Comparison of ENCODE assay signal across 14 cellular contexts in the genomic region with DNA sequence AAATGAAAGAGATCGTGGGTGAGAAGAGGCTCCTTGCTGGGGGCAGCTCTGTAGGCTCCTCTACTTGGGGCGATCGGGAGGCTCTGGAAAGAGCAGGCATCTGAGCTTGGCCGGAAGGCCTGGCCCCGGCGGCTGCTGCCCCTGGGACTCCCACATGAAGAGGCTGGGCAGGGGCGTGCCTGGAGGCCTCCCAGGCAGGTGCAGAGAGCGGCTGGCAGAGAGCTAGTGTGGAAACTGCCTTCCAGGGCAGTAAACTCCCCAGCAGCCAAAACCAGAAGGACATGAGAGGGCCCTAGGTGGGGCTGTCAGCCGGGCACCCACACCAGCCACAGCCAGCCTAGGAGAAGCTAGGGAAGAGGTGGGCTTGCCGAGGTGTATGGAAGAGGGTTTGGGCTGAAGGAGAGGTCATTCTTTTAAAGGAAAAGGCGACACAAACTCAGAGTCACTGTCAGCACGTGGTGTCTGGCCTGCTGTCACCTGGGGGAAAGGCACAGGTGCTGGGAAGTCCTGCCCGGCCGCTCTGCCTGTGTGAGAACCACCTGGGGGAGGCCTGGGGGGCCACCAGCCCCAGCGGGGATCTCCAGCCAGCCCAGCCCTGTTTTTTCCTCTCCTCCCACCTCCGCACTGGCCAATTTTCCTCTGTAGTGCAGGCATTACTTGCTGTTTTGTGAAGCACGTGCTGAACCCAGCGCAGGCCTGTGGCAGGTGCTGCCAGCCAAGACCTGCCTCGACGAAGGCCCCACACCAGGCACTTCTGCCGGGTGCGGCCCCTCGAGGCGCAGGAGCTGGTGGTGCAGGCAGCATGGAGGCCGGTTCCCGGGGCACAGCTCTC. TPM values are rescaled to one million over a fixed set of nuclear protein-coding genes. Genes with fewer than 3 reads are reported as not detected.
DNase-seq lines count a peak whose midpoint lies in the region; ATAC-seq and TF ChIP-seq lines count a peak whose summit lies in the region.
"Had no signal": no experiment of that assay in that cellular context is flagged by ENCODE, and none has a peak within 500 bp of the region (broad histone marks: within the 10 kb centered on the region; RNA-seq: fewer than 3 reads in every experiment).

No MANE protein-coding gene starts in this region.

- peak overlapping the region; percentile 33 for H3K27ac ChIP-seq in WERI-Rb-1
- no peak overlapping the region for H3K27ac ChIP-seq in naive thymus-derived CD4-positive, alpha-beta T cell (ENCODE audit: low read depth, low read length)
- H3K27ac ChIP-seq: PC-9 had no signal

- H3K27me3 Mint-ChIP-seq in CD14-positive monocyte (ENCODE audit: low read depth in 3 of 3), result peaks cover 3 to 16% (median 4%) of the 10 kb centered on the region in 3 donors
- H3K27me3 Mint-ChIP-seq in naive thymus-derived CD4-positive, alpha-beta T cell, result no peaks in the 10 kb centered on the region

- H3K36me3 ChIP-seq in WERI-Rb-1, result no peaks in the 10 kb centered on the region
- H3K36me3 ChIP-seq in naive thymus-derived CD4-positive, alpha-beta T cell (ENCODE audit: control insufficient read depth in 2 of 3, insufficient read depth in 3 of 3, low read length in 3 of 3), result no peaks in the 10 kb centered on the region

- ATAC-seq in naive thymus-derived CD4-positive, alpha-beta T cell, result peak; percentile 6

- peaks cover 0 to 5% of the 10 kb centered on the region in 2 donors for H3K4me1 ChIP-seq in naive thymus-derived CD4-positive, alpha-beta T cell (ENCODE audit: control insufficient read depth in 2 of 2, insufficient read depth in 2 of 2, low read length in 2 of 2)

- H3K4me3 ChIP-seq in WERI-Rb-1 (ENCODE audit: low read depth, low read length), result no peak overlapping the region
- H3K4me3 ChIP-seq in naive thymus-derived CD4-positive, alpha-beta T cell (ENCODE audit: low read length), result no peak overlapping the region
- H3K4me3 ChIP-seq in foreskin fibroblast (ENCODE audit: low read depth in 1 of 2, low read length in 2 of 2), result no peak overlapping the region
- H3K4me3 ChIP-seq: PC-9 had no signal

- no peaks in the 10 kb centered on the region for H3K9me3 ChIP-seq in WERI-Rb-1 (ENCODE audit: severe bottlenecking)
- no peaks in the 10 kb centered on the region for H3K9me3 ChIP-seq in naive thymus-derived CD4-positive, alpha-beta T cell (ENCODE audit: control insufficient read depth in 2 of 3, low read length in 3 of 3)

- H3K27ac Mint-ChIP-seq in CD14-positive monocyte, result peak overlapping the region in 6 of 7 donors; percentile 41 to 89 (median 80)
- peak overlapping the region in 2 of 9 donors; percentile 14 to 17 for H3K27ac Mint-ChIP-seq in naive thymus-derived CD4-positive, alpha-beta T cell
- H3K27ac Mint-ChIP-seq: T-helper 1 cell treated with Interleukin-12 subunit alpha and Interleukin-12 subunit beta and Interleukin-4 antibody, amounts not matched to agents 30 μg/mL and 1 μg/mL, for 36 hours had no signal

- TF ChIP-seq CTCF in CD14-positive monocyte (IDR thresholded peaks at IDR 0.05) (no peak), GM13977 (IDR thresholded peaks at IDR 0.05; ENCODE audit: extremely low read depth, insufficient read depth, missing control alignments) (no peak), WERI-Rb-1 (IDR thresholded peaks at IDR 0.05; ENCODE audit: low read depth, low read length) (no peak), foreskin fibroblast (IDR thresholded peaks at IDR 0.05; ENCODE audit: low read depth, low read length) (no peak)

- in situ Hi-C loops in GM13977 (cut with MboI; ENCODE audit: low pct_unique_long_range_greater_than_20kb, low sequenced_read_pairs, unreplicated experiment), result no loop called here

- H3K4me1 Mint-ChIP-seq in CD14-positive monocyte, result peaks cover 50% of the 10 kb centered on the region
- H3K4me1 Mint-ChIP-seq in naive thymus-derived CD4-positive, alpha-beta T cell, result peaks cover 0 to 11% (median 0%) of the 10 kb centered on the region in 7 donors

- peak overlapping the region; percentile 9 to 60 for H3K4me3 Mint-ChIP-seq in CD14-positive monocyte
- peak overlapping the region in 3 of 10 donors; percentile 6 to 23 (median 16) for H3K4me3 Mint-ChIP-seq in naive thymus-derived CD4-positive, alpha-beta T cell
- H3K4me3 Mint-ChIP-seq: T-helper 1 cell treated with Interleukin-12 subunit alpha and Interleukin-12 subunit beta and Interleukin-4 antibody, amounts not matched to agents 30 μg/mL and 1 μg/mL, for 36 hours had no signal

- POLR2A ChIA-PET in naive thymus-derived CD4-positive, alpha-beta T cell (lab: Charles Lee), result no interaction called here

- intact Hi-C loops in CD14-positive monocyte (cut with micrococcal nuclease), result loop anchor here (5.0 to 10.0 kb wide), 3 partner anchors 53 to 71 kb away; a partner anchor contains a TSS
- intact Hi-C loops in naive thymus-derived CD4-positive, alpha-beta T cell (cut with micrococcal nuclease), result no loop called here

- H3K36me3 Mint-ChIP-seq in CD14-positive monocyte, result peaks cover 4 to 6% of the 10 kb centered on the region in 2 donors
- no peaks in the 10 kb centered on the region for H3K36me3 Mint-ChIP-seq in naive thymus-derived CD4-positive, alpha-beta T cell

- DNase-seq in CD14-positive monocyte (ENCODE audit: low spot score), result peak; percentile 34
- DNase-seq in GM13977 (ENCODE audit: low spot score), result peak; percentile 74
- DNase-seq in WERI-Rb-1, result no peak
- DNase-seq in naive thymus-derived CD4-positive, alpha-beta T cell, result no peak
- DNase-seq in amygdala (lab: John Stamatoyannopoulos, UW), result no peak
- no peak for DNase-seq in foreskin fibroblast
- DNase-seq in stimulated activated naive CD4-positive, alpha-beta T cell treated with Interleukin-2 at 50 U/mL for 16 hours (lab: John Stamatoyannopoulos, UW), result no peak
- no peak for DNase-seq in NCI-H146 treated with DMSO at 0.1 percent for 48 hours (lab: John Stamatoyannopoulos, UW; ENCODE audit: unreplicated experiment)
- DNase-seq: activated CD4-positive, alpha-beta T cell treated with anti-CD3 and anti-CD28 coated beads for 48 hours; KG1; NCI-H2227 treated with DMSO at 0.1 percent for 48 hours; PC-9; stimulated activated CD4-positive, alpha-beta T cell treated with anti-CD3 and anti-CD28 coated beads, Interleukin-2, amount 100 ng/mL, for 24 hours had no signal

- no peaks in the 10 kb centered on the region for H3K27me3 ChIP-seq in WERI-Rb-1 (ENCODE audit: insufficient read depth, low read depth, severe bottlenecking)
- no peaks in the 10 kb centered on the region for H3K27me3 ChIP-seq in naive thymus-derived CD4-positive, alpha-beta T cell (ENCODE audit: control insufficient read depth in 2 of 2, insufficient read depth in 2 of 2, low read length in 2 of 2)

- CTCF ChIA-PET in naive thymus-derived CD4-positive, alpha-beta T cell (lab: Charles Lee), result no interaction called here

- H3K9me3 Mint-ChIP-seq in CD14-positive monocyte, result no peaks in the 10 kb centered on the region
- H3K9me3 Mint-ChIP-seq in naive thymus-derived CD4-positive, alpha-beta T cell, result no peaks in the 10 kb centered on the region
- H3K9me3 Mint-ChIP-seq: T-helper 1 cell treated with Interleukin-12 subunit alpha and Interleukin-12 subunit beta and Interleukin-4 antibody, amounts not matched to agents 30 μg/mL and 1 μg/mL, for 36 hours had no signal

RNA-seq across cellular contexts. Expression of a gene that starts 44.8 kb away (rescaled TPM):
- polyA plus RNA-seq in CD14-positive monocyte, result 1 to 10 TPM; 2.2 to 2.8 TPM
- 1 to 10 TPM in 1 of 5 experiments, under 1 TPM in 2, not detected in 2; 0.56 to 2.3 (median 0.97) TPM for total RNA-seq in naive thymus-derived CD4-positive, alpha-beta T cell
- not detected for polyA plus RNA-seq in naive thymus-derived CD4-positive, alpha-beta T cell

Comparison
In these comparisons a context has a peak if more than half of its experiments do, and no peak if none do; other contexts are left out.
1. DNase-seq: peak in CD14-positive monocyte (single experiment) and GM13977 (single experiment); none in WERI-Rb-1 (single experiment), naive thymus-derived CD4-positive, alpha-beta T cell (0 of 9), amygdala (0 of 56), foreskin fibroblast (0 of 2), stimulated activated naive CD4-positive, alpha-beta T cell treated with Interleukin-2 at 50 U/mL for 16 hours (single experiment) and NCI-H146 treated with DMSO at 0.1 percent for 48 hours (single experiment).
2. intact Hi-C loops: an anchor here in CD14-positive monocyte (5.0 to 10.0 kb wide); none called in naive thymus-derived CD4-positive, alpha-beta T cell.